Comparison of ENCODE assay signal across 9 cellular contexts in the genomic region with DNA sequence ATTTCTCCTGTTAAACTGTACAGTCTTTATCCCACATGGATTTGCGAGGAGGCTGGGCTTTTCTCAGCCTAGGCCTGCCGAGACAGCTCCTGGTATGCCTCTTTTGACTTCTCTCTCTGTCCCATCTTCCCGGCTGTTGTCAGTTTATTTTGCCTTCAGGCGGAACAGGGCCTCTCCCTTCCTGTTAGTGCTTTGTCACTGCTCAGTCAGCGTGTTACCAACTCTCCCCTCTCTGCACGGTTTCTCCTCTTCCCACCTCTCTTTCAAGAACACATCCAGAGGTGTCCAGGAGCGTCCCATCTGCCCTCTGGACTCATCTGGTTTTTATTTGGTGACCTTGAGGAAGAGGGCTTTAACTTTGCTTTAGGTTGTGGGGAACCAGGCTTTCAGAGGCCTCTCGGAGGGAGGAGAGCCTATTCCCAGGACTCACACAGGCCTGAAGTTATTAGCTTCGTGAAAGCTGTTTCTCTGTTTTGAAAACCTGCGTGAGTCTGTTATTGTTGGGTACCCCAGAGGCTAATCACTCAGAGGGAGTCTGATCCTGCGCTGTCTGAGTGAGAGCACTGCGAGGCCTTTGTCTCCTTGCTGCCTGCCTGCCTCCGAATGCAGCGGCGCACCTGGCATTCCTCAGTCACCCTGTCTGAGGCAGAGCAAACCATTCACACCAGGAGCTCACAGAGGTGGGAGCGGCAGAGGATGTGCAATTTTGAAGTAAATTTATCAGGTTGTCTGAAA.
DNase-seq lines count a peak whose midpoint lies in the region; ATAC-seq, FAIRE-seq and TF ChIP-seq lines count a peak whose summit lies in the region.
"Had no signal": no experiment of that assay in that cellular context is flagged by ENCODE, and none has a peak within 500 bp of the region (broad histone marks: within the 10 kb centered on the region; RNA-seq: fewer than 3 reads in every experiment).

No MANE protein-coding gene starts in this region.

- in situ Hi-C loops in Caki2 (cut with HindIII; ENCODE audit: low pct_unique_long_range_greater_than_20kb, low sequenced_read_pairs) = no loop called here

- no peaks in the 10 kb centered on the region for H3K79me2 ChIP-seq in neural cell (replicated peaks; ENCODE audit: insufficient read depth, low read length)

- no peaks in the 10 kb centered on the region for H3K9me2 ChIP-seq in neural cell (ENCODE audit: insufficient read depth, low read length)

- H3K4me3 ChIP-seq in neural cell (ENCODE audit: low read length) (no peak overlapping the region), coronary artery (no peak overlapping the region)

- H2AFZ ChIP-seq in neural cell (ENCODE audit: low read depth, low read length) = peak overlapping the region; percentile 18

- peak; percentile 91 for ATAC-seq in esophagus mucosa
- ATAC-seq in HG03457 (IDR thresholded peaks at IDR 0.05; ENCODE audit: unreplicated experiment) = no peak
- ATAC-seq in HG02588 (IDR thresholded peaks at IDR 0.05; ENCODE audit: unreplicated experiment) = no peak

- FAIRE-seq in frontal cortex (lab: Jason Lieb, UNC) = no peak

- H3K36me3 ChIP-seq in neural cell (ENCODE audit: insufficient read depth, low read length) = no peaks in the 10 kb centered on the region

- no peak for TF ChIP-seq EP300 in neural cell (conservative IDR thresholded peaks at IDR 0.05; ENCODE audit: poor library complexity, severe bottlenecking)

- DNase-seq in Caki2 (ENCODE audit: low read depth) (peak; percentile 1), NCI-H460 (ENCODE audit: extremely low read depth, low read depth) (peak; percentile 42), coronary artery (ENCODE audit: low spot score) (no peak), frontal cortex (ENCODE audit: low spot score in 2 of 2) (no peak)
- DNase-seq: activated CD8-positive, alpha-beta memory T cell treated with anti-CD3 and anti-CD28 coated beads, Interleukin-2, amount 50 U/mL, for 4 hours had no signal

- TF ChIP-seq RAD21 in neural cell (conservative IDR thresholded peaks at IDR 0.05) = no peak

- no peak overlapping the region for H3K27ac ChIP-seq in neural cell (ENCODE audit: low read length)
- peak overlapping the region in 1 of 2 donors; percentile 50 for H3K27ac ChIP-seq in coronary artery

- H4K20me1 ChIP-seq in neural cell (ENCODE audit: insufficient read depth) = no peaks in the 10 kb centered on the region

- no peaks in the 10 kb centered on the region for H3F3A ChIP-seq in neural cell (ENCODE audit: insufficient read depth, low read length, poor library complexity, severe bottlenecking)

- H3K4me2 ChIP-seq in neural cell (ENCODE audit: low read length) = peak overlapping the region; percentile 5

- no peaks in the 10 kb centered on the region for H3K27me3 ChIP-seq in neural cell (ENCODE audit: insufficient read depth, low read depth, low read length)

- no peak for TF ChIP-seq CTCF in neural cell (IDR thresholded peaks at IDR 0.05; ENCODE audit: poor library complexity, severe bottlenecking)
- no peak for TF ChIP-seq CTCF in coronary artery (IDR thresholded peaks at IDR 0.05)

- no peaks in the 10 kb centered on the region for H3K9me3 ChIP-seq in neural cell (ENCODE audit: low read length)

- H3K9ac ChIP-seq in neural cell (ENCODE audit: low read length) = peak overlapping the region; percentile 9

TF ChIP-seq in neural cell, 6 proteins besides CTCF, POLR2A, EP300 and RAD21:
- TF ChIP-seq EZH2 (IDR thresholded peaks at IDR 0.05; ENCODE audit: borderline replicate concordance, insufficient read depth, low read length, poor library complexity, severe bottlenecking) (no peak), MXI1 (conservative IDR thresholded peaks at IDR 0.05; ENCODE audit: poor library complexity, severe bottlenecking) (no peak), SMC3 (conservative IDR thresholded peaks at IDR 0.05; ENCODE audit: poor library complexity) (no peak), POLR2AphosphoS5 (IDR thresholded peaks at IDR 0.05) (peak; percentile 29), TAF1 (IDR thresholded peaks at IDR 0.05; ENCODE audit: low read depth) (no peak)
- TF ChIP-seq, protein P1, sequence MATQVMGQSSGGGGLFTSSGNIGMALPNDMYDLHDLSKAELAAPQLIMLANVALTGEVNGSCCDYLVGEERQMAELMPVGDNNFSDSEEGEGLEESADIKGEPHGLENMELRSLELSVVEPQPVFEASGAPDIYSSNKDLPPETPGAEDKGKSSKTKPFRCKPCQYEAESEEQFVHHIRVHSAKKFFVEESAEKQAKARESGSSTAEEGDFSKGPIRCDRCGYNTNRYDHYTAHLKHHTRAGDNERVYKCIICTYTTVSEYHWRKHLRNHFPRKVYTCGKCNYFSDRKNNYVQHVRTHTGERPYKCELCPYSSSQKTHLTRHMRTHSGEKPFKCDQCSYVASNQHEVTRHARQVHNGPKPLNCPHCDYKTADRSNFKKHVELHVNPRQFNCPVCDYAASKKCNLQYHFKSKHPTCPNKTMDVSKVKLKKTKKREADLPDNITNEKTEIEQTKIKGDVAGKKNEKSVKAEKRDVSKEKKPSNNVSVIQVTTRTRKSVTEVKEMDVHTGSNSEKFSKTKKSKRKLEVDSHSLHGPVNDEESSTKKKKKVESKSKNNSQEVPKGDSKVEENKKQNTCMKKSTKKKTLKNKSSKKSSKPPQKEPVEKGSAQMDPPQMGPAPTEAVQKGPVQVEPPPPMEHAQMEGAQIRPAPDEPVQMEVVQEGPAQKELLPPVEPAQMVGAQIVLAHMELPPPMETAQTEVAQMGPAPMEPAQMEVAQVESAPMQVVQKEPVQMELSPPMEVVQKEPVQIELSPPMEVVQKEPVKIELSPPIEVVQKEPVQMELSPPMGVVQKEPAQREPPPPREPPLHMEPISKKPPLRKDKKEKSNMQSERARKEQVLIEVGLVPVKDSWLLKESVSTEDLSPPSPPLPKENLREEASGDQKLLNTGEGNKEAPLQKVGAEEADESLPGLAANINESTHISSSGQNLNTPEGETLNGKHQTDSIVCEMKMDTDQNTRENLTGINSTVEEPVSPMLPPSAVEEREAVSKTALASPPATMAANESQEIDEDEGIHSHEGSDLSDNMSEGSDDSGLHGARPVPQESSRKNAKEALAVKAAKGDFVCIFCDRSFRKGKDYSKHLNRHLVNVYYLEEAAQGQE (IDR thresholded peaks at IDR 0.05; ENCODE audit: borderline replicate concordance) = no peak

Comparison
In these comparisons a context has a peak if more than half of its experiments do, and no peak if none do; other contexts are left out.
1. DNase-seq: peak in Caki2 (single experiment) and NCI-H460 (single experiment); none in coronary artery (single experiment) and frontal cortex (0 of 2).